ENCODE assay signal across 1 cellular context in the genomic region with DNA sequence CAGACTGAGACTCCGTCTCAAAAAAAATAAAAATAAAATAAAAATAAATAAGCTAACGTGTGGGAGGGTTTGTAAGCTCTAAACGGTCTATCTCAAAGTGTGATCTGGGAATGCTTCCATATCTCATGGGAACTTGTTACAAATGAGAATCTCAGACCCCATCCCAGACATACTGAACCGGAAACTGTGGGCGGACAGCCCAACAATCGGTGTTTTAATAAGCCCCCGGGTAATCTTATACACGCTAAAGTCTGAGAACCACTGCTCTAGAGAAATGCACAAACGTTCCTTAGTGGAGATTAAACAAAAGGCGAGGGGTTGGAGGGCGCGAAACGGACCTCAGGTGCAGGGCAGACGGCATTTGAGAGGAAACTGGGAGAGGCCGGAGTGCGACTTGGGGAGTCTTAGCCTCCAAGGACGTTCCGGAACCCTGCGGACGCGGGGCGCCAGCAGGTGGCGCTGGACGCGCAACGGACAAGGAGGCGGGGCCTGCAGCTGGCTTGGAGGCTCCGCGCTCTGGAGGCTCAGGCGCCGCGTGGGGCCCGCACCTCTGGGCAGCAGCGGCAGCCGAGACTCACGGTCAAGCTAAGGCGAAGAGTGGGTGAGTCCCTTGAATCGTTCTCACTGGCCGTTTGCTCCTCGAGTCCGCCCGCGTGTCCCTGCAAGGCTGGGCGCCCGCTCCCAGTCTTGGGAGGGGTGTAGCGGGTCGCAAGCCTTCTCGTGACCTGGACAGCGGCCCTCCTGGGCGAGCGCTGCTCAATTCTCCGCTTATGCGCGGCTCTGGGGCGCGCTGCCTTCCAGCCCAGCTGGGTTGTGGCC.
TF ChIP-seq lines count a peak whose summit lies in the region.

Gene STEAP1 (plus strand): TSS at position 527 of the 819 bp plus-strand sequence. CDS start 5,320 bp downstream, outside the sequence.

TF ChIP-seq in A549, 52 proteins besides CTCF, POLR2A, EP300 and RAD21 (continued from another document):
- 0 out of 2 replicates have a peak, but pooled peaks have one; percentile 31 for TF ChIP-seq REST (IDR thresholded peaks at IDR 0.05)
- TF ChIP-seq SMC3 (IDR thresholded peaks at IDR 0.05): peak; percentile 97
- TF ChIP-seq, protein P1, sequence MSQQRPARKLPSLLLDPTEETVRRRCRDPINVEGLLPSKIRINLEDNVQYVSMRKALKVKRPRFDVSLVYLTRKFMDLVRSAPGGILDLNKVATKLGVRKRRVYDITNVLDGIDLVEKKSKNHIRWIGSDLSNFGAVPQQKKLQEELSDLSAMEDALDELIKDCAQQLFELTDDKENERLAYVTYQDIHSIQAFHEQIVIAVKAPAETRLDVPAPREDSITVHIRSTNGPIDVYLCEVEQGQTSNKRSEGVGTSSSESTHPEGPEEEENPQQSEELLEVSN (IDR thresholded peaks at IDR 0.05; ENCODE audit: borderline replicate concordance, low read depth): peak; percentile 44; the same call in 1 of the 2 replicates
